ENCODE assay signal across 22 cellular contexts in the genomic region with DNA sequence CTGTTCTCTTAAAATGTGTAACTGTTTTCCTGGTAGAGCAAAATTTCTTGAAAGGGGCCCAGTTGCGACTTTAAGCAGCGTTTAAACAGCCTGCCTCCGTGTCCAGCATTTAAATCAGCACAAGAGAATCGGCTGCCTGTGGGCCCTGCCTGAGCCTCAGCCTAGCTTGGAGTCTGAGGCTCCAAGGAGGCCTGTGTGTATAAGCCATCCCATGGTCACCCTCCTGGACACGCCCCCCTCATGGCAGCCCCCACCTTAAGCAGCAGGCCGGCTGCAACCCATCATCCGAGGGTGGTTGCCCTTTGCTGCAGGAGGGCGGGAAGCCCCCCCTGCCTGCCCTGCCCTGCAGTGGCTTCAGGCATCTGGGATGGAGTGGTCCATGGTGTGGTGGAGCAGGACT. TPM values are rescaled to one million over a fixed set of nuclear protein-coding genes. Genes with fewer than 3 reads are reported as not detected.
A peak's percentile ranks its signal among the peaks of the same experiment; 100 is the strongest.
DNase-seq lines count a peak whose midpoint lies in the region; FAIRE-seq and TF ChIP-seq lines count a peak whose summit lies in the region.
"Had no signal": no experiment of that assay in that cellular context is flagged by ENCODE, and none has a peak within 500 bp of the region (broad histone marks: within the 10 kb centered on the region; RNA-seq: fewer than 3 reads in every experiment).

No MANE protein-coding gene starts in this region.

- H3K4me2 ChIP-seq in neuronal stem cell (ENCODE audit: insufficient read depth, low read length, poor library complexity, severe bottlenecking), result no peak overlapping the region
- no peak overlapping the region for H3K4me2 ChIP-seq in mesendoderm (ENCODE audit: low read length)

- no peaks in the 10 kb centered on the region for H3K4me1 Mint-ChIP-seq in CD14-positive monocyte

- no peak overlapping the region for H4K5ac ChIP-seq in mesendoderm (ENCODE audit: low read length)

- peak overlapping the region; percentile 47 for H3K14ac ChIP-seq in neuronal stem cell (ENCODE audit: low read length)

- H3K79me1 ChIP-seq in neuronal stem cell (ENCODE audit: low read depth, low read length) (no peaks in the 10 kb centered on the region), mesendoderm (ENCODE audit: low read length) (no peaks in the 10 kb centered on the region)

- intact Hi-C loops in CD14-positive monocyte (cut with micrococcal nuclease), result loop anchor here (5.0 kb wide), 2 partner anchors 127 to 192 kb away; no protein-coding TSS in a partner anchor

- no CpG with 5 or more reads among the region's 8 CpGs for WGBS in neuronal stem cell (ENCODE audit: extremely low coverage in 2 of 2, insufficient read length in 2 of 2, insufficient replicate concordance in 1 of 2), 2 donors
- no CpG with 5 or more reads among the region's 8 CpGs for WGBS in mesendoderm (ENCODE audit: extremely low coverage, insufficient coverage, low lambda C conversion rate)

- H3K4me1 ChIP-seq in neuronal stem cell (ENCODE audit: control insufficient read depth in 2 of 2, insufficient read depth in 1 of 2, low read depth in 1 of 2, low read length in 2 of 2), result peaks cover 13 to 14% of the 10 kb centered on the region in 2 donors
- H3K4me1 ChIP-seq in mesendoderm (ENCODE audit: control insufficient read depth, low read depth, low read length), result no peaks in the 10 kb centered on the region
- H3K4me1 ChIP-seq in Peyer's patch, result peaks cover 0 to 11% (median 2%) of the 10 kb centered on the region in 4 donors
- H3K4me1 ChIP-seq: Caco-2, SJCRH30 had no signal

- H4K91ac ChIP-seq in neuronal stem cell (ENCODE audit: low read depth, low read length, poor library complexity), result no peak overlapping the region

- no peaks in the 10 kb centered on the region for H3K9me3 Mint-ChIP-seq in CD14-positive monocyte
- H3K9me3 Mint-ChIP-seq: CD4-positive, alpha-beta T cell; H9 had no signal

- TF ChIP-seq POLR2A in GM12892 (IDR thresholded peaks at IDR 0.05; ENCODE audit: low read depth, low read length), result no peak
- TF ChIP-seq POLR2A in Peyer's patch (IDR thresholded peaks at IDR 0.05), result no peak

- H3K9ac ChIP-seq in neuronal stem cell (ENCODE audit: low read depth, low read length, poor library complexity), result no peak overlapping the region
- no peak overlapping the region for H3K9ac ChIP-seq in mesendoderm (ENCODE audit: low read length)
- H3K9ac ChIP-seq: GM23248 had no signal

- no peak overlapping the region for H3K56ac ChIP-seq in mesendoderm (ENCODE audit: low read length)

- no peaks in the 10 kb centered on the region for H3K79me2 ChIP-seq in mesendoderm (ENCODE audit: control insufficient read depth, insufficient read depth, low read length)

- H2AK5ac ChIP-seq in neuronal stem cell (ENCODE audit: low read depth, low read length) (peak overlapping the region; percentile 57), mesendoderm (ENCODE audit: low read length) (no peak overlapping the region)

- H3K9me3 ChIP-seq in neuronal stem cell (replicated peaks in 1 of 2; ENCODE audit: control insufficient read depth in 2 of 2, insufficient read depth in 1 of 2, low read depth in 1 of 2, low read length in 2 of 2) (no peaks in the 10 kb centered on the region), Peyer's patch (no peaks in the 10 kb centered on the region)
- H3K9me3 ChIP-seq: Caco-2, SJCRH30 had no signal

- DNase-seq in caudate nucleus (lab: John Stamatoyannopoulos, UW) (peak in 13 of 61 donors; percentile 13 to 56 (median 25)), neuronal stem cell (ENCODE audit: low spot score) (no peak), superior temporal gyrus (ENCODE audit: extremely low spot score) (peak; percentile 44), GM12892 (ENCODE audit: insufficient read length) (no peak), mesendoderm (no peak), Peyer's patch (no peak), CD14-positive monocyte (ENCODE audit: low spot score) (no peak)
- DNase-seq: Caco-2; CD4-positive, alpha-beta T cell; DMS 273 treated with DMSO at 0.1 percent for 48 hours; GM23248; H9; KG1; NCI-H1436 treated with DMSO at 0.1 percent for 48 hours; NCI-H1930; NCI-H2227 treated with DMSO at 0.1 percent for 48 hours; NCI-H510A; NCI-H774; NK-92 treated with Interleukin-12 subunit alpha and Interleukin-12 subunit beta, amount 100 ng/mL, for 24 hours; SJCRH30 had no signal

- H3K23ac ChIP-seq in neuronal stem cell (ENCODE audit: low read depth, low read length, poor library complexity) (no peak overlapping the region), mesendoderm (ENCODE audit: low read length) (no peak overlapping the region)

- no peak overlapping the region for H3K4me3 Mint-ChIP-seq in CD14-positive monocyte
- H3K4me3 Mint-ChIP-seq: CD4-positive, alpha-beta T cell; H9 had no signal

- H3K18ac ChIP-seq in neuronal stem cell (ENCODE audit: low read length) (no peak overlapping the region), mesendoderm (ENCODE audit: low read length) (no peak overlapping the region)

- H3K36me3 ChIP-seq in neuronal stem cell (replicated peaks in 1 of 2; ENCODE audit: control insufficient read depth in 2 of 2, insufficient read depth in 2 of 2, low read length in 2 of 2), result no peaks in the 10 kb centered on the region
- H3K36me3 ChIP-seq in mesendoderm (ENCODE audit: control insufficient read depth, insufficient read depth, low read length), result no peaks in the 10 kb centered on the region
- peaks cover 0 to 56% (median 0%) of the 10 kb centered on the region in 3 donors for H3K36me3 ChIP-seq in Peyer's patch
- H3K36me3 ChIP-seq: SJCRH30 had no signal

- H2BK5ac ChIP-seq in neuronal stem cell (ENCODE audit: low read length), result no peak overlapping the region
- H2BK5ac ChIP-seq in mesendoderm (ENCODE audit: low read length), result no peak overlapping the region

- H3K27ac Mint-ChIP-seq in CD14-positive monocyte, result no peak overlapping the region
- H3K27ac Mint-ChIP-seq: CD4-positive, alpha-beta T cell; H9 had no signal

- H2BK15ac ChIP-seq in neuronal stem cell (ENCODE audit: low read length) (no peak overlapping the region), mesendoderm (replicated peaks; ENCODE audit: low read depth) (no peak overlapping the region)

- H2BK120ac ChIP-seq in neuronal stem cell (ENCODE audit: low read depth, low read length) (no peak overlapping the region), mesendoderm (ENCODE audit: low read depth, low read length) (no peak overlapping the region)

- H4K8ac ChIP-seq in neuronal stem cell (ENCODE audit: low read depth, low read length) (no peak overlapping the region), mesendoderm (ENCODE audit: low read depth, low read length) (no peak overlapping the region)

- FAIRE-seq in GM12892 (lab: Jason Lieb, UNC), result no peak
- FAIRE-seq: GM12891 had no signal

- TF ChIP-seq CTCF in Peyer's patch (IDR thresholded peaks at IDR 0.05) (no peak), CD14-positive monocyte (IDR thresholded peaks at IDR 0.05) (no peak)

- H2AFZ ChIP-seq in neuronal stem cell (ENCODE audit: low read length), result peak overlapping the region; percentile 61
- H2AFZ ChIP-seq: GM23248 had no signal

- peaks cover 0 to 3% (median 3%) of the 10 kb centered on the region in 3 donors for H3K27me3 Mint-ChIP-seq in CD14-positive monocyte (ENCODE audit: low read depth in 3 of 3)
- H3K27me3 Mint-ChIP-seq: CD4-positive, alpha-beta T cell had no signal

- H3K4ac ChIP-seq in neuronal stem cell (ENCODE audit: low read length) (no peak overlapping the region), mesendoderm (ENCODE audit: low read depth, low read length) (no peak overlapping the region)

- H2BK12ac ChIP-seq in neuronal stem cell (ENCODE audit: low read length), result no peak overlapping the region

- no peak overlapping the region for H3K4me3 ChIP-seq in neuronal stem cell (ENCODE audit: low read length in 2 of 2)
- no peak overlapping the region for H3K4me3 ChIP-seq in mesendoderm (ENCODE audit: low read length)
- no peak overlapping the region for H3K4me3 ChIP-seq in Peyer's patch
- H3K4me3 ChIP-seq: GM23248, SJCRH30 had no signal

- H3K27ac ChIP-seq in caudate nucleus (ENCODE audit: low read depth, low read length) (peak overlapping the region; percentile 91), layer of hippocampus (ENCODE audit: low read depth, low read length) (peak overlapping the region; percentile 75), neuronal stem cell (replicated peaks; ENCODE audit: low read length) (no peak overlapping the region), mesendoderm (ENCODE audit: low read depth, low read length) (no peak overlapping the region), Peyer's patch (no peak overlapping the region)
- H3K27ac ChIP-seq: GM23248, SJCRH30 had no signal

- H3K27me3 ChIP-seq in layer of hippocampus (ENCODE audit: control insufficient read depth, insufficient read depth, low read length) (no peaks in the 10 kb centered on the region), neuronal stem cell (ENCODE audit: control insufficient read depth in 3 of 3, insufficient read depth in 3 of 3, low read depth in 1 of 3, low read length in 3 of 3) (no peaks in the 10 kb centered on the region), mesendoderm (ENCODE audit: insufficient read depth, low read length, poor library complexity) (no peaks in the 10 kb centered on the region), Peyer's patch (no peaks in the 10 kb centered on the region)
- H3K27me3 ChIP-seq: SJCRH30 had no signal

- H3K36me3 Mint-ChIP-seq in CD14-positive monocyte, result no peaks in the 10 kb centered on the region

RNA-seq across cellular contexts. Expression of gene SDCBP2, which starts 18.9 kb away (rescaled TPM):
- polyA plus RNA-seq in neuronal stem cell (2013, experiment 1 of 2), result 4.7 TPM
- polyA plus RNA-seq in neuronal stem cell (2013, experiment 2 of 2), result 5.3 TPM
- 1.1 TPM for polyA plus RNA-seq in GM12892 (2012; ENCODE audit: missing spikeins)
- 1.2 TPM for polyA plus RNA-seq in mesendoderm (2013, experiment 1 of 2)
- polyA plus RNA-seq in mesendoderm (2013, experiment 2 of 2), result 1.1 TPM
- 100 to 1,000 TPM in 3 of 4 donors, 10 to 100 TPM in 1; 29.7 to 361 (median 306) TPM for total RNA-seq in Peyer's patch
- under 1 TPM; 0.69 to 0.71 TPM for polyA plus RNA-seq in CD14-positive monocyte

RNA-seq across cellular contexts. Expression of gene SNPH, which starts 44.0 kb away (rescaled TPM):
- polyA plus RNA-seq in neuronal stem cell (2013, experiment 1 of 2), result 1.1 TPM
- 1.1 TPM for polyA plus RNA-seq in neuronal stem cell (2013, experiment 2 of 2)
- 0.04 TPM for polyA plus RNA-seq in GM12892 (2012; ENCODE audit: missing spikeins)
- polyA plus RNA-seq in mesendoderm (2013, experiment 1 of 2), result 0.51 TPM
- 0.60 TPM for polyA plus RNA-seq in mesendoderm (2013, experiment 2 of 2)
- 1 to 10 TPM in 3 of 4 donors, under 1 TPM in 1; 0.53 to 6.6 (median 2.4) TPM for total RNA-seq in Peyer's patch
- under 1 TPM in 1 of 2 donors, not detected in 1; 0.10 TPM for polyA plus RNA-seq in CD14-positive monocyte

Comparison
In these comparisons a context has a peak if more than half of its experiments do, and no peak if none do; other contexts are left out.
1. H3K27ac ChIP-seq: peak in caudate nucleus (single experiment) and layer of hippocampus (single experiment); none in neuronal stem cell (single experiment), mesendoderm (single experiment) and Peyer's patch (0 of 4).